In the genomic region with DNA sequence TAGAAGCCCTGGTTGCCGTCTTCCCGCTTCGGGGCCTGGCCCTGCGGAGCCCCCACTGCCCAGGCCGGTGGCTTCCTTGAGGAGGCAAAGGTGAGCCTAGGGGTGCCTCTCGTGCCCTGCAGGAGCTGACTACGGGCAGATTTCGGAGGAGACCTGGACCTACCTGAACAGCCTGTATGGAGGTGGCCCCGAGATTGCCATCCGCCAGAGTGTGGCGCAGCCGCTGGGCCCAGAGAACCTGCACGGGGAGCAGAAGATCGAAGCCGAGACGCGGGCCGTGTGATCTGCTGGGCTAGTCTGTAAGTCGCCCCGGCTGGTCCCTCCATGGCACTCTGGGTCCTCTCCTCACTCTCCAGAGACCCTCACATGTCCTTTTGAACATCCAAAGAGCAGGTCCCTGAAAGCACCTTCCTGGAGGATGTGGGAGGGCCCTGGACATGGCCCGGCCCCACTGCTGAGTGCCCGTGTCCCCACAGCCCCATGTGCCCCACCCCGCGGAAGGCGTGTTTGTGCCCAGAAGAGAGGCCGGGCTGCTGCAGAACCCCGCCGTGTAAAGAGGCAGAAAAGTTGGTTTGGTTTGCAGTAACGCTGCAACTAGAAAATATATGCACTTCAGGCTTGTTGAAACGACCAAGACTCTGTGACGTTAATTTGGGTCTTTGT, we compare ENCODE assay signal across 25 cellular contexts. TPM values are rescaled to one million over a fixed set of nuclear protein-coding genes. Genes with fewer than 3 reads are reported as not detected.
DNase-seq lines count a peak whose midpoint lies in the region; ATAC-seq and TF ChIP-seq lines count a peak whose summit lies in the region.
"Had no signal": no experiment of that assay in that cellular context is flagged by ENCODE, and none has a peak within 500 bp of the region (broad histone marks: within the 10 kb centered on the region; RNA-seq: fewer than 3 reads in every experiment).

No MANE protein-coding gene starts in this region.

- intact Hi-C loops in A673 (cut with micrococcal nuclease; ENCODE audit: unreplicated experiment) (loop anchor here (5.0 kb wide), 3 partner anchors 57 to 227 kb away; a partner anchor contains a TSS), right cardiac atrium (cut with DNase I) (loop anchor here in 3 of 4 donors (10.0 kb wide), 2 partner anchors 165 to 215 kb away; a partner anchor contains a TSS), sciatic nerve (cut with DNase I) (loop anchor here (5.0 to 10.0 kb wide), 3 partner anchors 175 to 355 kb away; a partner anchor contains a TSS)

- TF ChIP-seq CTCF in A673 (conservative IDR thresholded peaks at IDR 0.05; ENCODE audit: low read depth, low read length), result no peak
- TF ChIP-seq CTCF in WTC11 (IDR thresholded peaks at IDR 0.05), result no peak
- no peak for TF ChIP-seq CTCF in neutrophil (IDR thresholded peaks at IDR 0.05)

- no peak overlapping the region for H3K4me3 Mint-ChIP-seq in WTC11
- H3K4me3 Mint-ChIP-seq: activated CD4-positive, alpha-beta T cell treated with anti-CD3 and anti-CD28 coated beads, Interleukin-2, amount 10 ng/mL, durations not matched to agents 7 days and 5 days; neural progenitor cell had no signal

- no peaks in the 10 kb centered on the region for H3K9me3 Mint-ChIP-seq in WTC11
- H3K9me3 Mint-ChIP-seq: activated CD4-positive, alpha-beta T cell treated with anti-CD3 and anti-CD28 coated beads, Interleukin-2, amount 10 ng/mL, durations not matched to agents 7 days and 5 days; neural progenitor cell had no signal

- in situ Hi-C loops in GM18951 (cut with MboI; ENCODE audit: low sequenced_read_pairs, unreplicated experiment), result loop anchor here (10.0 kb wide), 1 partner anchor 215 kb away; no protein-coding TSS in a partner anchor

- CTCF ChIA-PET in A673 (lab: Charles Lee), result no interaction called here
- CTCF ChIA-PET in WTC11 (lab: Charles Lee), result no interaction called here

- peaks cover 12% of the 10 kb centered on the region for H3K4me1 Mint-ChIP-seq in WTC11

- H3K27ac ChIP-seq in A673 (ENCODE audit: low read depth, low read length, poor library complexity, severe bottlenecking) (peak overlapping the region; percentile 79), neutrophil (peak overlapping the region; percentile 8), right cardiac atrium (ENCODE audit: low read length) (no peak overlapping the region)
- H3K27ac ChIP-seq: neural progenitor cell, tibial nerve had no signal

- no peak for ATAC-seq in WTC11
- ATAC-seq in right cardiac atrium, result no peak
- ATAC-seq in sciatic nerve, result no peak
- ATAC-seq: heart left ventricle, left cardiac atrium, Right ventricle myocardium inferior had no signal

- H3K27me3 ChIP-seq in A673 (replicated peaks; ENCODE audit: insufficient read depth, low read depth, low read length, poor library complexity), result no peaks in the 10 kb centered on the region
- H3K27me3 ChIP-seq in neutrophil, result no peaks in the 10 kb centered on the region
- H3K27me3 ChIP-seq in right cardiac atrium (ENCODE audit: control insufficient read depth, insufficient read depth), result no peaks in the 10 kb centered on the region
- H3K27me3 ChIP-seq: heart left ventricle, neural progenitor cell, stomach, tibial nerve had no signal

- peak overlapping the region; percentile 74; the same call in 1 of the 2 replicates for H3K27ac Mint-ChIP-seq in WTC11
- H3K27ac Mint-ChIP-seq: neural progenitor cell, progenitor cell of endocrine pancreas had no signal

- H3K4me1 ChIP-seq in A673 (ENCODE audit: insufficient read depth, low read length, poor library complexity, severe bottlenecking) (peaks cover 35% of the 10 kb centered on the region), neutrophil (ENCODE audit: control insufficient read depth in 1 of 2, insufficient read depth in 1 of 2, low read depth in 1 of 2, low read length in 1 of 2) (peaks cover 17% of the 10 kb centered on the region in 2 experiments), right cardiac atrium (ENCODE audit: control insufficient read depth, insufficient read depth, low read length) (no peaks in the 10 kb centered on the region)

- peak; percentile 5 for TF ChIP-seq POLR2A in GM18951 (IDR thresholded peaks at IDR 0.05; ENCODE audit: extremely low read depth, insufficient read depth, insufficient read length)

- POLR2A ChIA-PET in A673 (lab: Charles Lee; ENCODE audit: low non-redundant PET) (no interaction called here), WTC11 (lab: Charles Lee) (interaction anchor here (0.5 kb wide), 1 partner anchor 159 kb away, joined by 5 read pairs; no protein-coding TSS in a partner anchor)

- H3K4me3 ChIP-seq in A673 (ENCODE audit: low read depth, low read length, poor library complexity, severe bottlenecking), result no peak overlapping the region
- no peak overlapping the region for H3K4me3 ChIP-seq in neutrophil (ENCODE audit: low read depth in 1 of 2, low read length in 1 of 2)
- no peak overlapping the region for H3K4me3 ChIP-seq in right cardiac atrium (ENCODE audit: low read length)
- H3K4me3 ChIP-seq: heart left ventricle, neural progenitor cell, stomach, tibial nerve had no signal

- BruUV-seq in A673 (replicated peaks; lab: Mats Ljungman, UMichigan), result no TSS peak

- DNase-seq in A673 (ENCODE audit: low spot score) (no peak), WTC11 (ENCODE audit: low spot score) (no peak), right cardiac atrium (no peak), sciatic nerve (ENCODE audit: low spot score) (no peak), foreskin melanocyte (no peak)
- DNase-seq: activated CD4-positive, alpha-beta T cell treated with anti-CD3 and anti-CD28 coated beads, Interleukin-2, amount 10 ng/mL, durations not matched to agents 7 days and 5 days; central memory CD4-positive, alpha-beta T cell; DMS79 treated with DMSO at 0.1 percent for 48 hours; foreskin fibroblast; heart left ventricle; Karpas-422; left cardiac atrium; mammary epithelial cell; MV-4-11; NCI-H1436 treated with DMSO at 0.1 percent for 48 hours; NCI-H2107; NCI-H774; stomach; T1000 had no signal

- H3K27me3 Mint-ChIP-seq in WTC11 (ENCODE audit: low read depth), result no peaks in the 10 kb centered on the region
- H3K27me3 Mint-ChIP-seq: activated CD4-positive, alpha-beta T cell treated with anti-CD3 and anti-CD28 coated beads, Interleukin-2, amount 10 ng/mL, durations not matched to agents 7 days and 5 days; progenitor cell of endocrine pancreas had no signal

- WGBS in right cardiac atrium, result 90% methylated on average over 31 of the region's 31 CpGs

- H3K36me3 ChIP-seq in A673 (ENCODE audit: insufficient read depth, low read length, poor library complexity, severe bottlenecking), result peaks cover 12% of the 10 kb centered on the region
- H3K36me3 ChIP-seq in neutrophil, result peaks cover 12% of the 10 kb centered on the region
- H3K36me3 ChIP-seq: neural progenitor cell had no signal

- H3K9me3 ChIP-seq in A673 (ENCODE audit: low read depth, low read length, poor library complexity, severe bottlenecking) (no peaks in the 10 kb centered on the region), neutrophil (no peaks in the 10 kb centered on the region), right cardiac atrium (ENCODE audit: control insufficient read depth, low read length) (no peaks in the 10 kb centered on the region)
- H3K9me3 ChIP-seq: heart left ventricle, stomach, tibial nerve had no signal

- H3K36me3 Mint-ChIP-seq in WTC11, result no peaks in the 10 kb centered on the region

TF ChIP-seq in WTC11, 78 proteins besides CTCF, POLR2A, EP300 and RAD21 (continues in another document):
- TF ChIP-seq, protein P1, sequence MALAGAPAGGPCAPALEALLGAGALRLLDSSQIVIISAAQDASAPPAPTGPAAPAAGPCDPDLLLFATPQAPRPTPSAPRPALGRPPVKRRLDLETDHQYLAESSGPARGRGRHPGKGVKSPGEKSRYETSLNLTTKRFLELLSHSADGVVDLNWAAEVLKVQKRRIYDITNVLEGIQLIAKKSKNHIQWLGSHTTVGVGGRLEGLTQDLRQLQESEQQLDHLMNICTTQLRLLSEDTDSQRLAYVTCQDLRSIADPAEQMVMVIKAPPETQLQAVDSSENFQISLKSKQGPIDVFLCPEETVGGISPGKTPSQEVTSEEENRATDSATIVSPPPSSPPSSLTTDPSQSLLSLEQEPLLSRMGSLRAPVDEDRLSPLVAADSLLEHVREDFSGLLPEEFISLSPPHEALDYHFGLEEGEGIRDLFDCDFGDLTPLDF (CRISPR knock-in tag; IDR thresholded peaks at IDR 0.05), result no peak
- TF ChIP-seq KAT7 (CRISPR knock-in tag; IDR thresholded peaks at IDR 0.05; ENCODE audit: borderline replicate concordance) (no peak), ZNF416 (CRISPR knock-in tag; IDR thresholded peaks at IDR 0.05) (no peak), RELA (CRISPR knock-in tag; IDR thresholded peaks at IDR 0.05; ENCODE audit: borderline replicate concordance) (no peak), FOXK1 (CRISPR knock-in tag; IDR thresholded peaks at IDR 0.05) (no peak), ELF4 (CRISPR knock-in tag; IDR thresholded peaks at IDR 0.05; ENCODE audit: low read depth) (no peak), NFYB (CRISPR knock-in tag; conservative IDR thresholded peaks at IDR 0.05; ENCODE audit: low read depth) (no peak)
- TF ChIP-seq, protein P2, sequence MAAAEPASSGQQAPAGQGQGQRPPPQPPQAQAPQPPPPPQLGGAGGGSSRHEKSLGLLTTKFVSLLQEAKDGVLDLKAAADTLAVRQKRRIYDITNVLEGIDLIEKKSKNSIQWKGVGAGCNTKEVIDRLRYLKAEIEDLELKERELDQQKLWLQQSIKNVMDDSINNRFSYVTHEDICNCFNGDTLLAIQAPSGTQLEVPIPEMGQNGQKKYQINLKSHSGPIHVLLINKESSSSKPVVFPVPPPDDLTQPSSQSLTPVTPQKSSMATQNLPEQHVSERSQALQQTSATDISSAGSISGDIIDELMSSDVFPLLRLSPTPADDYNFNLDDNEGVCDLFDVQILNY (CRISPR knock-in tag; IDR thresholded peaks at IDR 0.05), result no peak
- TF ChIP-seq, protein P3, sequence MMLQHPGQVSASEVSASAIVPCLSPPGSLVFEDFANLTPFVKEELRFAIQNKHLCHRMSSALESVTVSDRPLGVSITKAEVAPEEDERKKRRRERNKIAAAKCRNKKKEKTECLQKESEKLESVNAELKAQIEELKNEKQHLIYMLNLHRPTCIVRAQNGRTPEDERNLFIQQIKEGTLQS (CRISPR knock-in tag; conservative IDR thresholded peaks at IDR 0.05), result no peak

RNA-seq across cellular contexts. Expression of a gene that starts 44.9 kb away (rescaled TPM):
- 17.1 and 21.0 TPM in 2 replicates for total RNA-seq in A673 (2021)
- 23.7 to 29.3 TPM (median 24.0 TPM) in 3 replicates for total RNA-seq in WTC11 (2021)
- total RNA-seq in right cardiac atrium, result 10 to 100 TPM; 15.3 to 18.4 (median 16.7) TPM
- 12.9 TPM for polyA plus RNA-seq in right cardiac atrium
- 28.7 TPM for total RNA-seq in sciatic nerve

RNA-seq across cellular contexts. Expression of a gene that starts 45.0 kb away (rescaled TPM):
- total RNA-seq in A673 (2021) (52.6 and 60.4 TPM in 2 replicates), WTC11 (2021) (34.1 to 36.8 TPM (median 36.4 TPM) in 3 replicates), right cardiac atrium (10 to 100 TPM; 31.9 to 40.9 (median 33.9) TPM), sciatic nerve (38.6 TPM)
- 55.9 TPM for polyA plus RNA-seq in right cardiac atrium

RNA-seq across cellular contexts. Expression of a gene that starts 56.2 kb away (rescaled TPM):
- total RNA-seq in A673 (2021) (42.8 and 46.3 TPM in 2 replicates), WTC11 (2021) (27.7 to 32.7 TPM (median 28.7 TPM) in 3 replicates), right cardiac atrium (10 to 100 TPM; 18.0 to 22.4 (median 19.6) TPM), sciatic nerve (24.6 TPM)
- 16.1 TPM for polyA plus RNA-seq in right cardiac atrium
